ENCODE assay signal across 8 cellular contexts in genomic region chrX:151396827-151397740, GRCh38. TPM values are rescaled to one million over a fixed set of nuclear protein-coding genes. Genes with fewer than 3 reads are reported as not detected.
DNase-seq lines count a peak whose midpoint lies in the region; ATAC-seq and TF ChIP-seq lines count a peak whose summit lies in the region.

Gene VMA21, plus strand, starts transcription at chrX:151397206. Its CDS starts 103 bp downstream, at chrX:151397309.

- DNase-seq in NCI-H1436 (lab: John Stamatoyannopoulos, UW) (peak; percentile 83), T-helper 2 cell (peak; percentile 60 to 90 (median 78)), right cardiac atrium (peak; percentile 94 to 98 (median 96)), vagina (ENCODE audit: extremely low spot score in 2 of 2) (no peak)

- peak within 1 kb of the TSS; percentile 71 for H3K9ac ChIP-seq in rectal smooth muscle tissue (ENCODE audit: low read length)

- H3K9me3 ChIP-seq in right cardiac atrium (ENCODE audit: control insufficient read depth, low read length) (no peaks in the 10 kb centered on the region), vagina (no peaks in the 10 kb centered on the region)

- WGBS in right cardiac atrium: under 1% methylated on average over 90 of the region's 97 CpGs

- H3K4me3 ChIP-seq in right cardiac atrium (ENCODE audit: low read length): peak within 1 kb of the TSS; percentile 87
- H3K4me3 ChIP-seq in rectal smooth muscle tissue (ENCODE audit: low read length): peak within 1 kb of the TSS; percentile 83
- peak within 1 kb of the TSS; percentile 59 to 74 for H3K4me3 ChIP-seq in vagina

- peak; percentile 87 for ATAC-seq in HG02840 (IDR thresholded peaks at IDR 0.05; ENCODE audit: low FRiP score, unreplicated experiment)
- peak; percentile 99 for ATAC-seq in right cardiac atrium

- no peaks in the 10 kb centered on the region for H3K4me1 ChIP-seq in right cardiac atrium (ENCODE audit: control insufficient read depth, insufficient read depth, low read length)
- H3K4me1 ChIP-seq in rectal smooth muscle tissue (ENCODE audit: control insufficient read depth, insufficient read depth, low read length): no peaks in the 10 kb centered on the region
- H3K4me1 ChIP-seq in vagina: peaks cover 16% of the 10 kb centered on the region

- no peak for TF ChIP-seq CTCF in vagina (IDR thresholded peaks at IDR 0.05)

- TF ChIP-seq POLR2A in GM15510 (IDR thresholded peaks at IDR 0.05; ENCODE audit: borderline replicate concordance, extremely low read depth, insufficient read length) (peak; percentile 67), vagina (IDR thresholded peaks at IDR 0.05) (peak in 1 of 2 donors; percentile 48)

- H3K36me3 ChIP-seq in rectal smooth muscle tissue (ENCODE audit: control insufficient read depth, insufficient read depth, low read length) (no peaks in the 10 kb centered on the region), vagina (no peaks in the 10 kb centered on the region)

- intact Hi-C loops in right cardiac atrium (cut with DNase I): no loop called here
- intact Hi-C loops in vagina (cut with DNase I): no loop called here

- H3K27ac ChIP-seq in angular gyrus (ENCODE audit: low read depth, low read length) (peak within 1 kb of the TSS; percentile 90), right cardiac atrium (ENCODE audit: low read length) (peak within 1 kb of the TSS; percentile 90), rectal smooth muscle tissue (ENCODE audit: low read depth, low read length) (peak within 1 kb of the TSS; percentile 94), vagina (peak within 1 kb of the TSS; percentile 85)

- H3K27me3 ChIP-seq in right cardiac atrium (ENCODE audit: control insufficient read depth, insufficient read depth) (no peaks in the 10 kb centered on the region), rectal smooth muscle tissue (ENCODE audit: control insufficient read depth, insufficient read depth, low read length) (no peaks in the 10 kb centered on the region), vagina (no peaks in the 10 kb centered on the region)

RNA-seq across cellular contexts. Expression of gene VMA21, which starts in this region (rescaled TPM):
- total RNA-seq in right cardiac atrium: 10 to 100 TPM; 22.8 to 24.8 (median 23.6) TPM
- 9.9 TPM for polyA plus RNA-seq in right cardiac atrium
- total RNA-seq in vagina: 21.6 TPM

Comparison
In these comparisons a context has a peak if more than half of its experiments do, and no peak if none do; other contexts are left out.
1. DNase-seq: peak in NCI-H1436 (single experiment), T-helper 2 cell (5 of 5) and right cardiac atrium (3 of 3); none in vagina (0 of 2).
2. Peak in every context shown above with its lines, with median percentiles within 50 percentile points of each other: H3K27ac ChIP-seq and H3K4me3 ChIP-seq.